Comparison of ENCODE assay signal across 25 cellular contexts in the genomic region with DNA sequence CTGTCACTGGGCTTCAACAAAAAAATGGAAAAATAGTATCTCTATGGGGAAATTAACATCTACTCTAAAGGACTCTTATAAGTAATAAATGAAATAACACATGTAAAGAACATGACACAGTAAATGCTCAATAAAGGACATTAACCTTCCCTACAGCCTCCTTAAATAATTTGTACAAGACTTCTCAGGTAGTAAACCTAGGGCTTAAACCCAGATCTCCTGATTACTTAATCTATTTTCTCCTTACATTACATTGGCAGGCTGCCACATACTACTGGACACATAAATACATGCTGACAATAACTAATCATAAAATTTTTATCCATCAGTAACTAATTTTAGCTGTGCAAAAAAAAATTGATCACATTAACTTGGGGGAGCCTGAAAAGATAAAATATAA.
"Had no signal": no experiment of that assay in that cellular context is flagged by ENCODE, and none has a peak within 500 bp of the region (broad histone marks: within the 10 kb centered on the region; RNA-seq: fewer than 3 reads in every experiment).

No MANE protein-coding gene starts in this region.

- H3K9me3 ChIP-seq: breast epithelium, esophagus muscularis mucosa, gastroesophageal sphincter, heart left ventricle, sigmoid colon, thoracic aorta, upper lobe of left lung had no signal

- H3K9me3 Mint-ChIP-seq: activated CD4-positive, alpha-beta memory T cell treated with anti-CD3 and anti-CD28 coated beads, Interleukin-2, amount 10 ng/mL, durations not matched to agents 7 days and 5 days; activated naive CD4-positive, alpha-beta T cell treated with anti-CD3 and anti-CD28 coated beads, Interleukin-2, amount 10 ng/mL, durations not matched to agents 7 days and 5 days; nephron; stimulated activated effector memory CD8-positive, alpha-beta T cell treated with anti-CD3 and anti-CD28 coated beads, Interleukin-12 subunit alpha, Interleukin-12 subunit beta, amount 100 ng/mL, for 72 hours had no signal

- H3K4me3 ChIP-seq: breast epithelium, coronary artery, esophagus muscularis mucosa, gastroesophageal sphincter, heart left ventricle, lung, sigmoid colon, thoracic aorta, upper lobe of left lung had no signal

- H3K27ac Mint-ChIP-seq: activated CD4-positive, alpha-beta memory T cell treated with anti-CD3 and anti-CD28 coated beads, Interleukin-2, amount 10 ng/mL, durations not matched to agents 7 days and 5 days; activated CD8-positive, alpha-beta memory T cell treated with anti-CD3 and anti-CD28 coated beads, Interleukin-2, amount 10 ng/mL, durations not matched to agents 7 days and 5 days; activated naive CD4-positive, alpha-beta T cell treated with anti-CD3 and anti-CD28 coated beads, Interleukin-2, amount 10 ng/mL, durations not matched to agents 7 days and 5 days; nephron; stimulated activated effector memory CD8-positive, alpha-beta T cell treated with anti-CD3 and anti-CD28 coated beads, Interleukin-12 subunit alpha, Interleukin-12 subunit beta, amount 100 ng/mL, for 72 hours had no signal

- FAIRE-seq: astrocyte, kidney had no signal

- H3K27ac ChIP-seq: breast epithelium, coronary artery, esophagus muscularis mucosa, gastroesophageal sphincter, heart left ventricle, sigmoid colon, thoracic aorta, upper lobe of left lung had no signal

- H3K27me3 Mint-ChIP-seq: activated CD4-positive, alpha-beta memory T cell treated with anti-CD3 and anti-CD28 coated beads, Interleukin-2, amount 10 ng/mL, durations not matched to agents 7 days and 5 days; activated CD8-positive, alpha-beta memory T cell treated with anti-CD3 and anti-CD28 coated beads, Interleukin-2, amount 10 ng/mL, durations not matched to agents 7 days and 5 days; activated naive CD4-positive, alpha-beta T cell treated with anti-CD3 and anti-CD28 coated beads, Interleukin-2, amount 10 ng/mL, durations not matched to agents 7 days and 5 days had no signal

- ATAC-seq: activated CD8-positive, alpha-beta memory T cell treated with anti-CD3 and anti-CD28 coated beads, Interleukin-2, amount 10 ng/mL, durations not matched to agents 7 days and 5 days; gastroesophageal sphincter; heart left ventricle; left lobe of liver; stimulated activated effector memory CD8-positive, alpha-beta T cell treated with anti-CD3 and anti-CD28 coated beads, Interleukin-12 subunit alpha, Interleukin-12 subunit beta, amount 100 ng/mL, for 72 hours had no signal

- H3K36me3 ChIP-seq: breast epithelium, esophagus muscularis mucosa, gastroesophageal sphincter, thoracic aorta, upper lobe of left lung had no signal

- H3K4me3 Mint-ChIP-seq: activated CD4-positive, alpha-beta memory T cell treated with anti-CD3 and anti-CD28 coated beads, Interleukin-2, amount 10 ng/mL, durations not matched to agents 7 days and 5 days; activated CD8-positive, alpha-beta memory T cell treated with anti-CD3 and anti-CD28 coated beads, Interleukin-2, amount 10 ng/mL, durations not matched to agents 7 days and 5 days; activated naive CD4-positive, alpha-beta T cell treated with anti-CD3 and anti-CD28 coated beads, Interleukin-2, amount 10 ng/mL, durations not matched to agents 7 days and 5 days; stimulated activated effector memory CD8-positive, alpha-beta T cell treated with anti-CD3 and anti-CD28 coated beads, Interleukin-12 subunit alpha, Interleukin-12 subunit beta, amount 100 ng/mL, for 72 hours had no signal

- DNase-seq: activated CD4-positive, alpha-beta memory T cell treated with anti-CD3 and anti-CD28 coated beads, Interleukin-2, amount 10 ng/mL, durations not matched to agents 7 days and 5 days; activated CD4-positive, alpha-beta T cell treated with anti-CD3 and anti-CD28 coated beads for 48 hours; activated CD4-positive, CD25-positive, alpha-beta regulatory T cell; activated CD8-positive, alpha-beta memory T cell treated with anti-CD3 and anti-CD28 coated beads, Interleukin-2, amount 10 ng/mL, durations not matched to agents 7 days and 5 days; activated effector memory CD4-positive, alpha-beta T cell treated with Interleukin-2 at 50 U/mL for 16 hours; activated naive CD4-positive, alpha-beta T cell treated with anti-CD3 and anti-CD28 coated beads, Interleukin-2, amount 10 ng/mL, durations not matched to agents 7 days and 5 days; activated T-cell treated with anti-CD3 and anti-CD28 coated beads, Interleukin-2, amount 50 U/mL, for 1 hour; heart left ventricle; kidney; midbrain; nucleus accumbens; sigmoid colon; stimulated activated CD4-positive, alpha-beta T cell treated with anti-CD3 and anti-CD28 coated beads, Interleukin-4, amount 100 ng/mL, for 24 hours; T-helper 9 cell; upper lobe of left lung had no signal

- H3K27me3 ChIP-seq: breast epithelium, esophagus muscularis mucosa, gastroesophageal sphincter, heart left ventricle, sigmoid colon, upper lobe of left lung had no signal
